Comparison of ENCODE assay signal across 8 cellular contexts in genomic region chr7:155206286-155207020, GRCh38.
DNase-seq lines count a peak whose midpoint lies in the region; ATAC-seq, FAIRE-seq and TF ChIP-seq lines count a peak whose summit lies in the region.

No MANE protein-coding gene starts in this region.

- ATAC-seq in HG02678 (IDR thresholded peaks at IDR 0.05; ENCODE audit: unreplicated experiment): peak; percentile 40

- H3K4me2 ChIP-seq in smooth muscle cell: no peak overlapping the region

- FAIRE-seq in GM12892 (lab: Jason Lieb, UNC): peak; percentile 27

- H4K20me1 ChIP-seq in smooth muscle cell (ENCODE audit: low read depth): no peaks in the 10 kb centered on the region

- TF ChIP-seq POLR2A in GM12892 (IDR thresholded peaks at IDR 0.05; ENCODE audit: low read depth, low read length): no peak; the same call in 1 of the 2 replicates
- no peak for TF ChIP-seq POLR2A in Peyer's patch (IDR thresholded peaks at IDR 0.05)

- H3K4me3 ChIP-seq in Peyer's patch (peak overlapping the region in 3 of 4 donors; percentile 30 to 48 (median 42)), smooth muscle cell (no peak overlapping the region)

- H3K9ac ChIP-seq in smooth muscle cell (ENCODE audit: low read depth): peak overlapping the region; percentile 95

- peaks cover 0 to 3% (median 0%) of the 10 kb centered on the region in 4 donors for H3K4me1 ChIP-seq in Peyer's patch
- no peaks in the 10 kb centered on the region for H3K4me1 ChIP-seq in smooth muscle cell (ENCODE audit: low read depth)

- no peak overlapping the region for H2AFZ ChIP-seq in smooth muscle cell (ENCODE audit: low read depth)

- no peaks in the 10 kb centered on the region for H3K36me3 ChIP-seq in Peyer's patch
- no peaks in the 10 kb centered on the region for H3K36me3 ChIP-seq in smooth muscle cell (ENCODE audit: low read depth)

- peak overlapping the region; percentile 32 to 82 (median 60) for H3K27ac ChIP-seq in Peyer's patch
- H3K27ac ChIP-seq in smooth muscle cell (ENCODE audit: low read depth): peak overlapping the region; percentile 98

- H3K27me3 ChIP-seq in Peyer's patch (no peaks in the 10 kb centered on the region), smooth muscle cell (ENCODE audit: low read depth) (no peaks in the 10 kb centered on the region)

- WGBS in smooth muscle cell (ENCODE audit: low lambda C conversion rate): 68% methylated on average over 19 of the region's 21 CpGs

- intact Hi-C loops in cardiac septum (cut with DNase I): loop anchor here (5.0 kb wide), 1 partner anchor 91 kb away; the partner anchor contains the start of gene INSIG1

- no peaks in the 10 kb centered on the region for H3F3A ChIP-seq in smooth muscle cell (ENCODE audit: low read depth)

- no peak for TF ChIP-seq CTCF in Peyer's patch (IDR thresholded peaks at IDR 0.05)
- TF ChIP-seq CTCF in smooth muscle cell (IDR thresholded peaks at IDR 0.05; ENCODE audit: borderline replicate concordance, insufficient read depth, poor library complexity, severe bottlenecking): no peak

- DNase-seq in GM12892 (ENCODE audit: insufficient read length) (peak; percentile 55), Peyer's patch (peak; percentile 52 to 83 (median 71)), cardiac septum (ENCODE audit: low spot score) (peak; percentile 89), smooth muscle cell (lab: John Stamatoyannopoulos, UW; ENCODE audit: unreplicated experiment) (no peak), DMS153 treated with DMSO at 0.1 percent for 48 hours (lab: John Stamatoyannopoulos, UW; ENCODE audit: unreplicated experiment) (no peak), ecto neural progenitor cell (ENCODE audit: low spot score) (no peak)
- peak; percentile 54 for DNase-seq in activated T-helper 9 cell treated with anti-CD3 and anti-CD28 coated beads, Interleukin-2, amount 50 U/mL, for 16 hours (ENCODE audit: low read depth)

- H3K9me3 ChIP-seq in Peyer's patch (no peaks in the 10 kb centered on the region), smooth muscle cell (replicated peaks; ENCODE audit: low read depth) (no peaks in the 10 kb centered on the region)

- H3K79me2 ChIP-seq in smooth muscle cell (ENCODE audit: low read depth): no peaks in the 10 kb centered on the region

Comparison
In these comparisons a context has a peak if more than half of its experiments do, and no peak if none do; other contexts are left out.
1. DNase-seq: peak in GM12892 (single experiment), Peyer's patch (3 of 3), activated T-helper 9 cell treated with anti-CD3 and anti-CD28 coated beads, Interleukin-2, amount 50 U/mL, for 16 hours (single experiment) and cardiac septum (single experiment); none in smooth muscle cell (single experiment), DMS153 treated with DMSO at 0.1 percent for 48 hours (single experiment) and ecto neural progenitor cell (single experiment).